Comparison of ENCODE assay signal across 22 cellular contexts in the genomic region with DNA sequence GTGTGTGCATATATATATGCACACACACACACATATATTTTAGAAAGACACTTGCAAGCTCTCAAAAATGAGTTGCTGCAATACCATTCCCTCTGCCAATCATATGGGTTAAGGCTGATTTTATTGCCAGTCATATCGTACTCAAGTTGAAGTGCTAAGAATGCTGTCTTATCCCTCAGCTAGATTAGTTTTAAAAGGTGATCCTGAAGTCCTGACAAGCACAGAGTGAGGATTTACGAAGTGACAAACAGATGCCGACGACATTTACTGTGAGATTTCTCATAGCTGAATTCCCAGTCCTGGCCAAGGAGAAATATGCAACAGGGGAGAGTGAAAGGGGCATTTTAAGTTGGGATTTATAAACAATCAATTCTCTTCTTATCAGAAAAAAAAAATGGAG.
"Had no signal": no experiment of that assay in that cellular context is flagged by ENCODE, and none has a peak within 500 bp of the region (broad histone marks: within the 10 kb centered on the region; RNA-seq: fewer than 3 reads in every experiment).

No MANE protein-coding gene starts in this region.

- H3K27ac ChIP-seq: colonic mucosa, coronary artery, dorsolateral prefrontal cortex, epithelial cell of prostate, esophagus muscularis mucosa, esophagus squamous epithelium, foreskin keratinocyte, gastrocnemius medialis, gastroesophageal sphincter, heart left ventricle, heart right ventricle had no signal

- H3K36me3 ChIP-seq: colonic mucosa, esophagus muscularis mucosa, esophagus squamous epithelium, gastrocnemius medialis, gastroesophageal sphincter, heart left ventricle, heart right ventricle had no signal

- H3K27me3 ChIP-seq: colonic mucosa, esophagus muscularis mucosa, esophagus squamous epithelium, foreskin keratinocyte, gastrocnemius medialis, heart left ventricle had no signal

- DNase-seq: colonic mucosa; cortex of kidney; dermis blood vessel endothelial cell; dorsolateral prefrontal cortex; effector CD4-positive, alpha-beta T cell; effector memory CD4-positive, alpha-beta T cell; effector memory CD8-positive, alpha-beta T cell; endodermal cell; erythroblast; esophagus squamous epithelium; foreskin fibroblast; foreskin keratinocyte; foreskin melanocyte; gastrocnemius medialis; glutamatergic neuron; head of caudate nucleus; heart left ventricle; heart right ventricle had no signal

- H3K9me3 ChIP-seq: colonic mucosa, esophagus muscularis mucosa, esophagus squamous epithelium, gastrocnemius medialis, gastroesophageal sphincter, heart left ventricle had no signal

- H3K4me3 ChIP-seq: colonic mucosa, coronary artery, dorsolateral prefrontal cortex, esophagus muscularis mucosa, esophagus squamous epithelium, gastrocnemius medialis, gastroesophageal sphincter, heart left ventricle, heart right ventricle had no signal
